ENCODE assay signal across 19 cellular contexts in genomic region chr2:74005786-74006185, GRCh38. TPM values are rescaled to one million over a fixed set of nuclear protein-coding genes. Genes with fewer than 3 reads are reported as not detected.
DNase-seq lines count a peak whose midpoint lies in the region; ATAC-seq and TF ChIP-seq lines count a peak whose summit lies in the region.
"Had no signal": no experiment of that assay in that cellular context is flagged by ENCODE, and none has a peak within 500 bp of the region (broad histone marks: within the 10 kb centered on the region; RNA-seq: fewer than 3 reads in every experiment).

No MANE protein-coding gene starts in this region.

- no peaks in the 10 kb centered on the region for H3K36me3 ChIP-seq in tibial artery
- H3K36me3 ChIP-seq: suprapubic skin had no signal

- ATAC-seq in WTC11 = no peak

- H3K27ac Mint-ChIP-seq in WTC11 (peak overlapping the region; percentile 24), glutamatergic neuron (ENCODE audit: unreplicated experiment) (peak overlapping the region; percentile 10), progenitor cell of endocrine pancreas (peak overlapping the region; percentile 38)
- H3K27ac Mint-ChIP-seq: activated naive CD8-positive, alpha-beta T cell treated with anti-CD3 and anti-CD28 coated beads for 36 hours had no signal

- no peak overlapping the region for H3K27ac ChIP-seq in tibial artery
- H3K27ac ChIP-seq: parathyroid adenoma, RWPE1, suprapubic skin had no signal

- H3K27me3 Mint-ChIP-seq in WTC11 (ENCODE audit: low read depth) (no peaks in the 10 kb centered on the region), glutamatergic neuron (ENCODE audit: unreplicated experiment) (peaks cover 11% of the 10 kb centered on the region), progenitor cell of endocrine pancreas (no peaks in the 10 kb centered on the region)
- H3K27me3 Mint-ChIP-seq: activated naive CD8-positive, alpha-beta T cell treated with anti-CD3 and anti-CD28 coated beads for 36 hours had no signal

- no peaks in the 10 kb centered on the region for H3K9me3 Mint-ChIP-seq in WTC11
- H3K9me3 Mint-ChIP-seq in glutamatergic neuron (ENCODE audit: unreplicated experiment) = peaks cover 20% of the 10 kb centered on the region
- no peaks in the 10 kb centered on the region for H3K9me3 Mint-ChIP-seq in progenitor cell of endocrine pancreas (ENCODE audit: low read depth)
- H3K9me3 Mint-ChIP-seq: activated naive CD8-positive, alpha-beta T cell treated with anti-CD3 and anti-CD28 coated beads for 36 hours; H9 had no signal

- TF ChIP-seq CTCF in WTC11 (IDR thresholded peaks at IDR 0.05) = no peak
- no peak for TF ChIP-seq CTCF in glutamatergic neuron (IDR thresholded peaks at IDR 0.05; ENCODE audit: partially characterized antibody, unreplicated experiment)
- TF ChIP-seq CTCF in progenitor cell of endocrine pancreas (IDR thresholded peaks at IDR 0.05; ENCODE audit: unreplicated experiment) = no peak
- TF ChIP-seq CTCF in tibial artery (IDR thresholded peaks at IDR 0.05) = no peak

- peaks cover 0 to 66% (median 31%) of the 10 kb centered on the region in 4 donors for H3K4me1 ChIP-seq in tibial artery

- POLR2A ChIA-PET in WTC11 (lab: Charles Lee) = no interaction called here

- CTCF ChIA-PET in WTC11 (lab: Charles Lee) = interaction anchor here (0.9 to 1.2 kb wide), 2 partner anchors 99 to 329 kb away, joined by 3 read pairs; no protein-coding TSS in a partner anchor

- H3K36me3 Mint-ChIP-seq in WTC11 = no peaks in the 10 kb centered on the region
- no peaks in the 10 kb centered on the region for H3K36me3 Mint-ChIP-seq in glutamatergic neuron (ENCODE audit: unreplicated experiment)
- H3K36me3 Mint-ChIP-seq in progenitor cell of endocrine pancreas (ENCODE audit: insufficient read depth) = peaks cover 4% of the 10 kb centered on the region

- DNase-seq in DMS79 treated with DMSO at 0.1 percent for 48 hours (lab: John Stamatoyannopoulos, UW) (peak; percentile 17), WTC11 (ENCODE audit: low spot score) (no peak), glutamatergic neuron (no peak), progenitor cell of endocrine pancreas (ENCODE audit: low spot score, unreplicated experiment) (no peak), SIG-M5 treated with dmso at 0.1 percent for 504 hours (lab: John Stamatoyannopoulos, UW; ENCODE audit: unreplicated experiment) (no peak), EL (no peak), tibial artery (no peak)
- no peak for DNase-seq in effector CD8-positive, alpha-beta T cell (lab: John Stamatoyannopoulos, UW)
- DNase-seq: activated CD4-positive, alpha-beta T cell treated with anti-CD3 and anti-CD28 coated beads, Interleukin-2, amount 50 U/mL, for 48 hours; activated naive CD8-positive, alpha-beta T cell treated with anti-CD3 and anti-CD28 coated beads for 36 hours; DMS153; Kasumi-1; NCI-H1105 treated with DMSO at 0.1 percent for 48 hours; NCI-H2227 treated with DMSO at 0.1 percent for 48 hours; stimulated activated CD4-positive, alpha-beta T cell treated with anti-CD3 and anti-CD28 coated beads, Interleukin-4, amount 100 ng/mL, for 24 hours had no signal

- intact Hi-C loops in tibial artery (cut with DNase I; ENCODE audit: low total_unique reads) = no loop called here

- no peak overlapping the region for H3K4me3 Mint-ChIP-seq in WTC11
- peak overlapping the region; percentile 96 for H3K4me3 Mint-ChIP-seq in glutamatergic neuron (ENCODE audit: unreplicated experiment)
- no peak overlapping the region for H3K4me3 Mint-ChIP-seq in progenitor cell of endocrine pancreas (ENCODE audit: low read depth)
- H3K4me3 Mint-ChIP-seq: activated naive CD8-positive, alpha-beta T cell treated with anti-CD3 and anti-CD28 coated beads for 36 hours had no signal

- H3K9me3 ChIP-seq in tibial artery = no peaks in the 10 kb centered on the region
- H3K9me3 ChIP-seq: suprapubic skin had no signal

- no peak overlapping the region for H3K4me3 ChIP-seq in tibial artery
- H3K4me3 ChIP-seq: suprapubic skin had no signal

- no peaks in the 10 kb centered on the region for H3K27me3 ChIP-seq in tibial artery
- H3K27me3 ChIP-seq: suprapubic skin had no signal

- H3K4me1 Mint-ChIP-seq in WTC11 (peaks cover 82% of the 10 kb centered on the region), glutamatergic neuron (ENCODE audit: low read depth, unreplicated experiment) (peaks cover 69% of the 10 kb centered on the region), progenitor cell of endocrine pancreas (ENCODE audit: low read depth) (peaks cover 56% of the 10 kb centered on the region)

TF ChIP-seq in WTC11, 78 proteins besides CTCF, POLR2A, EP300 and RAD21:
- TF ChIP-seq MYBL2 (CRISPR knock-in tag; IDR thresholded peaks at IDR 0.05) (no peak), CDX4 (CRISPR knock-in tag; IDR thresholded peaks at IDR 0.05; ENCODE audit: borderline replicate concordance) (no peak), NFE2L1 (CRISPR knock-in tag; IDR thresholded peaks at IDR 0.05) (no peak), USF1 (CRISPR knock-in tag; IDR thresholded peaks at IDR 0.05) (no peak), GTF2I (CRISPR knock-in tag; conservative IDR thresholded peaks at IDR 0.05) (no peak), ZNF317 (CRISPR knock-in tag; IDR thresholded peaks at IDR 0.05; ENCODE audit: borderline replicate concordance, low read depth) (no peak), GRHL2 (CRISPR knock-in tag; IDR thresholded peaks at IDR 0.05; ENCODE audit: insufficient replicate concordance, severe bottlenecking) (no peak)

RNA-seq across cellular contexts. Expression of gene TET3, which starts 21.1 kb away (rescaled TPM):
- total RNA-seq in WTC11 (2021) = 16.4 to 19.3 TPM (median 18.2 TPM) in 3 replicates
- 92.4 TPM for total RNA-seq in glutamatergic neuron (ENCODE audit: unreplicated experiment)
- total RNA-seq in progenitor cell of endocrine pancreas = 38.2 and 40.7 TPM in 2 replicates
